In the genomic region with DNA sequence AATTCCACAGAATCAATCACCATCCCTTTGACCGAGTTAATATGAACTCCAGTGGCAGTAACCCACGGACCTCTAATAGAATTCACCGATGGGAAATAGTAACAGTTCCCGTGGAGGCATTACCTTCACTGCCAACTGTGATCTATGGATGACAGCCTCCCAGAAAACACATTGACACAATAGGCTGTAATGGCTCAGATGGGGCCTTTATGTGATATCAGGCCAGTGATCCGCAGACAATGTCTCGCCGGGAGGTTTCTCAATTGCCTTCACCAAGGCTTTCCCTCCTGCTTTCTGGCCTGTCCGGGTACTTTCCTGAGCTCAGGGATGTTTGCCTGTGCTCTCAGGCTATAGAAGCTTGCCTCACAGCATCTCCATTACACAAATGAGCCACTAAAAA, we compare ENCODE assay signal across 26 cellular contexts. TPM values are rescaled to one million over a fixed set of nuclear protein-coding genes. Genes with fewer than 3 reads are reported as not detected.
DNase-seq lines count a peak whose midpoint lies in the region; FAIRE-seq and TF ChIP-seq lines count a peak whose summit lies in the region.
"Had no signal": no experiment of that assay in that cellular context is flagged by ENCODE, and none has a peak within 500 bp of the region (broad histone marks: within the 10 kb centered on the region; RNA-seq: fewer than 3 reads in every experiment).

No MANE protein-coding gene starts in this region.

- H3K9me3 Mint-ChIP-seq in endodermal cell: no peaks in the 10 kb centered on the region
- H3K9me3 Mint-ChIP-seq: T-helper 1 cell treated with Interleukin-12 subunit alpha and Interleukin-12 subunit beta and Interleukin-4 antibody, amounts not matched to agents 30 μg/mL and 1 μg/mL, for 36 hours had no signal

- H3K36me3 ChIP-seq in endodermal cell (ENCODE audit: control insufficient read depth, insufficient read depth, low read length): no peaks in the 10 kb centered on the region
- H3K36me3 ChIP-seq: BE2C had no signal

- no peak overlapping the region for H3K9ac ChIP-seq in endodermal cell (ENCODE audit: extremely low read depth, low read length, poor library complexity, severe bottlenecking)
- H3K9ac ChIP-seq: SK-N-SH had no signal

- peak; percentile 88 for DNase-seq in COR-L47 (lab: John Stamatoyannopoulos, UW)
- DNase-seq in NCI-H1417 treated with DMSO at 0.1 percent for 48 hours (lab: John Stamatoyannopoulos, UW): peak; percentile 81
- DNase-seq in NCI-H345 (lab: John Stamatoyannopoulos, UW): peak; percentile 70
- DNase-seq in endodermal cell: peak; percentile 76
- DNase-seq in head of caudate nucleus: no peak
- no peak for DNase-seq in GM12892 (ENCODE audit: insufficient read length)
- DNase-seq in SK-N-DZ (ENCODE audit: low spot score): no peak
- no peak for DNase-seq in HTR-8/SVneo (ENCODE audit: insufficient read length, low spot score)
- DNase-seq: 8988T; ACHN; BE2C; Calu3; CD8-positive, alpha-beta memory T cell; GOT3; KBM-7; NCI-H1436 treated with DMSO at 0.1 percent for 48 hours; NCI-H2029 treated with DMSO at 0.1 percent for 48 hours; NCI-H510A; NCI-H774; SIG-M5; SK-N-SH; SW 1271; T-helper 9 cell had no signal

- no peak overlapping the region for H3K27ac Mint-ChIP-seq in endodermal cell
- H3K27ac Mint-ChIP-seq: CD14-positive monocyte; CD8-positive, alpha-beta memory T cell; T-helper 1 cell treated with Interleukin-12 subunit alpha and Interleukin-12 subunit beta and Interleukin-4 antibody, amounts not matched to agents 30 μg/mL and 1 μg/mL, for 36 hours had no signal

- peaks cover 22% of the 10 kb centered on the region for H3K4me1 ChIP-seq in endodermal cell (ENCODE audit: control insufficient read depth, insufficient read depth, low read length)
- H3K4me1 ChIP-seq: BE2C had no signal

- no peaks in the 10 kb centered on the region for H3K27me3 ChIP-seq in endodermal cell (ENCODE audit: control insufficient read depth, insufficient read depth, low read length, poor library complexity, severe bottlenecking)
- H3K27me3 ChIP-seq: BE2C had no signal

- H3K9me3 ChIP-seq in endodermal cell (ENCODE audit: control insufficient read depth, low read length): no peaks in the 10 kb centered on the region
- H3K9me3 ChIP-seq: BE2C, SK-N-SH had no signal

- no peaks in the 10 kb centered on the region for H3K27me3 Mint-ChIP-seq in endodermal cell (ENCODE audit: insufficient read depth)

- intact Hi-C loops in head of caudate nucleus (cut with DNase I): no loop called here

- WGBS in endodermal cell (ENCODE audit: insufficient coverage in 1 of 2, insufficient read length in 1 of 2), 2 experiments: 40 to 50% methylated on average over 7 to 8 of the region's 8 CpGs

- FAIRE-seq in GM12892 (lab: Jason Lieb, UNC): no peak
- FAIRE-seq in HTR-8/SVneo (lab: Jason Lieb, UNC): no peak
- FAIRE-seq: RCC 7860 had no signal

- no peak for TF ChIP-seq POLR2A in GM12892 (IDR thresholded peaks at IDR 0.05; ENCODE audit: low read depth, low read length)

- H3K36me3 Mint-ChIP-seq in endodermal cell (ENCODE audit: low read depth): no peaks in the 10 kb centered on the region
- H3K36me3 Mint-ChIP-seq: CD14-positive monocyte had no signal

- H3K4me3 Mint-ChIP-seq in endodermal cell: no peak overlapping the region
- H3K4me3 Mint-ChIP-seq: CD14-positive monocyte; CD8-positive, alpha-beta memory T cell; T-helper 1 cell treated with Interleukin-12 subunit alpha and Interleukin-12 subunit beta and Interleukin-4 antibody, amounts not matched to agents 30 μg/mL and 1 μg/mL, for 36 hours had no signal

- no peak overlapping the region for H3K4me3 ChIP-seq in endodermal cell (ENCODE audit: low read length)

- no peak for TF ChIP-seq CTCF in endodermal cell (conservative IDR thresholded peaks at IDR 0.05)

- peaks cover 49% of the 10 kb centered on the region for H3K4me1 Mint-ChIP-seq in endodermal cell
- H3K4me1 Mint-ChIP-seq: CD14-positive monocyte; CD8-positive, alpha-beta memory T cell had no signal

- no peak overlapping the region for H3K27ac ChIP-seq in endodermal cell (ENCODE audit: low read depth, low read length)

RNA-seq across cellular contexts. Expression of gene KLF7, which starts 34.4 kb away (rescaled TPM):
- total RNA-seq in endodermal cell: 10 to 100 TPM; 27.4 to 27.8 TPM
- polyA plus RNA-seq in endodermal cell (2013, experiment 1 of 2): 23.3 TPM
- polyA plus RNA-seq in endodermal cell (2013, experiment 2 of 2): 22.4 TPM
- 13.5 TPM for polyA plus RNA-seq in GM12892 (2012; ENCODE audit: missing spikeins)
- polyA plus RNA-seq in SK-N-DZ (2014; cell fraction: cytosol; rRNA removed): 18.2 and 23.0 TPM in 2 replicates
- 9.6 and 24.4 TPM in 2 replicates for polyA plus RNA-seq in SK-N-DZ (2014; cell fraction: nucleus; rRNA removed)

Comparison
In these comparisons a context has a peak if more than half of its experiments do, and no peak if none do; other contexts are left out.
1. DNase-seq: peak in COR-L47 (single experiment), NCI-H1417 treated with DMSO at 0.1 percent for 48 hours (single experiment), NCI-H345 (single experiment) and endodermal cell (single experiment); none in head of caudate nucleus (0 of 42), GM12892 (single experiment), SK-N-DZ (single experiment) and HTR-8/SVneo (single experiment).